1 cellular context compared by ENCODE assay signal in the genomic region with DNA sequence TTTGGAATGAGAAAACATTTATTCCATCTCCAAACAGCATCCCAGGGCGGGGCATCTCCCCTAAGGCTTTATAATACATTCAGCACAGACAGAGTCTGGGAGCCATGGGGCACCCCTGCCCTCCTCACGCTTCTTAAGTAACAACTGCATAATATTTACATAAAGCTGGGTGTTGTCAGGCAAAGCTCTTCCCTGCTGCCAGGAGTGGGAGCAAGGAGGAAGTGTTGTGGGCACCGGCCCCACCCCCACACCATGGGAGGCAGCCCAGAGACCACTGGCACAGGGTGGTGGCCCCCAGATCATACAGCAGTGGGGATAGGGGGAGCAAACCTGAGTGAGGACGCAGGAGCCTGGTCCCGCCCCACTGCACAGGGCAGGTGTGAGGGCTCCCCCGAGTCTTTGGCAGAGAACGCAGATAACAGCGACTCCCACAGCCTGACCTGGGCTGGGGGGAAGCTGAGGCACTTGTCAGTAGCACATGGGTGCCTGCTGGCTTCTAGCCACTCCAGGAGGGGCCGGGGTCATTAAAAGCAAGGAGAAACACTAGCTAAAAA.
TF ChIP-seq lines count a peak whose summit lies in the region.

No MANE protein-coding gene starts in this region.

TF ChIP-seq in H1, 55 proteins besides CTCF, POLR2A, EP300 and RAD21 (continued from another document):
- TF ChIP-seq, protein P1, sequence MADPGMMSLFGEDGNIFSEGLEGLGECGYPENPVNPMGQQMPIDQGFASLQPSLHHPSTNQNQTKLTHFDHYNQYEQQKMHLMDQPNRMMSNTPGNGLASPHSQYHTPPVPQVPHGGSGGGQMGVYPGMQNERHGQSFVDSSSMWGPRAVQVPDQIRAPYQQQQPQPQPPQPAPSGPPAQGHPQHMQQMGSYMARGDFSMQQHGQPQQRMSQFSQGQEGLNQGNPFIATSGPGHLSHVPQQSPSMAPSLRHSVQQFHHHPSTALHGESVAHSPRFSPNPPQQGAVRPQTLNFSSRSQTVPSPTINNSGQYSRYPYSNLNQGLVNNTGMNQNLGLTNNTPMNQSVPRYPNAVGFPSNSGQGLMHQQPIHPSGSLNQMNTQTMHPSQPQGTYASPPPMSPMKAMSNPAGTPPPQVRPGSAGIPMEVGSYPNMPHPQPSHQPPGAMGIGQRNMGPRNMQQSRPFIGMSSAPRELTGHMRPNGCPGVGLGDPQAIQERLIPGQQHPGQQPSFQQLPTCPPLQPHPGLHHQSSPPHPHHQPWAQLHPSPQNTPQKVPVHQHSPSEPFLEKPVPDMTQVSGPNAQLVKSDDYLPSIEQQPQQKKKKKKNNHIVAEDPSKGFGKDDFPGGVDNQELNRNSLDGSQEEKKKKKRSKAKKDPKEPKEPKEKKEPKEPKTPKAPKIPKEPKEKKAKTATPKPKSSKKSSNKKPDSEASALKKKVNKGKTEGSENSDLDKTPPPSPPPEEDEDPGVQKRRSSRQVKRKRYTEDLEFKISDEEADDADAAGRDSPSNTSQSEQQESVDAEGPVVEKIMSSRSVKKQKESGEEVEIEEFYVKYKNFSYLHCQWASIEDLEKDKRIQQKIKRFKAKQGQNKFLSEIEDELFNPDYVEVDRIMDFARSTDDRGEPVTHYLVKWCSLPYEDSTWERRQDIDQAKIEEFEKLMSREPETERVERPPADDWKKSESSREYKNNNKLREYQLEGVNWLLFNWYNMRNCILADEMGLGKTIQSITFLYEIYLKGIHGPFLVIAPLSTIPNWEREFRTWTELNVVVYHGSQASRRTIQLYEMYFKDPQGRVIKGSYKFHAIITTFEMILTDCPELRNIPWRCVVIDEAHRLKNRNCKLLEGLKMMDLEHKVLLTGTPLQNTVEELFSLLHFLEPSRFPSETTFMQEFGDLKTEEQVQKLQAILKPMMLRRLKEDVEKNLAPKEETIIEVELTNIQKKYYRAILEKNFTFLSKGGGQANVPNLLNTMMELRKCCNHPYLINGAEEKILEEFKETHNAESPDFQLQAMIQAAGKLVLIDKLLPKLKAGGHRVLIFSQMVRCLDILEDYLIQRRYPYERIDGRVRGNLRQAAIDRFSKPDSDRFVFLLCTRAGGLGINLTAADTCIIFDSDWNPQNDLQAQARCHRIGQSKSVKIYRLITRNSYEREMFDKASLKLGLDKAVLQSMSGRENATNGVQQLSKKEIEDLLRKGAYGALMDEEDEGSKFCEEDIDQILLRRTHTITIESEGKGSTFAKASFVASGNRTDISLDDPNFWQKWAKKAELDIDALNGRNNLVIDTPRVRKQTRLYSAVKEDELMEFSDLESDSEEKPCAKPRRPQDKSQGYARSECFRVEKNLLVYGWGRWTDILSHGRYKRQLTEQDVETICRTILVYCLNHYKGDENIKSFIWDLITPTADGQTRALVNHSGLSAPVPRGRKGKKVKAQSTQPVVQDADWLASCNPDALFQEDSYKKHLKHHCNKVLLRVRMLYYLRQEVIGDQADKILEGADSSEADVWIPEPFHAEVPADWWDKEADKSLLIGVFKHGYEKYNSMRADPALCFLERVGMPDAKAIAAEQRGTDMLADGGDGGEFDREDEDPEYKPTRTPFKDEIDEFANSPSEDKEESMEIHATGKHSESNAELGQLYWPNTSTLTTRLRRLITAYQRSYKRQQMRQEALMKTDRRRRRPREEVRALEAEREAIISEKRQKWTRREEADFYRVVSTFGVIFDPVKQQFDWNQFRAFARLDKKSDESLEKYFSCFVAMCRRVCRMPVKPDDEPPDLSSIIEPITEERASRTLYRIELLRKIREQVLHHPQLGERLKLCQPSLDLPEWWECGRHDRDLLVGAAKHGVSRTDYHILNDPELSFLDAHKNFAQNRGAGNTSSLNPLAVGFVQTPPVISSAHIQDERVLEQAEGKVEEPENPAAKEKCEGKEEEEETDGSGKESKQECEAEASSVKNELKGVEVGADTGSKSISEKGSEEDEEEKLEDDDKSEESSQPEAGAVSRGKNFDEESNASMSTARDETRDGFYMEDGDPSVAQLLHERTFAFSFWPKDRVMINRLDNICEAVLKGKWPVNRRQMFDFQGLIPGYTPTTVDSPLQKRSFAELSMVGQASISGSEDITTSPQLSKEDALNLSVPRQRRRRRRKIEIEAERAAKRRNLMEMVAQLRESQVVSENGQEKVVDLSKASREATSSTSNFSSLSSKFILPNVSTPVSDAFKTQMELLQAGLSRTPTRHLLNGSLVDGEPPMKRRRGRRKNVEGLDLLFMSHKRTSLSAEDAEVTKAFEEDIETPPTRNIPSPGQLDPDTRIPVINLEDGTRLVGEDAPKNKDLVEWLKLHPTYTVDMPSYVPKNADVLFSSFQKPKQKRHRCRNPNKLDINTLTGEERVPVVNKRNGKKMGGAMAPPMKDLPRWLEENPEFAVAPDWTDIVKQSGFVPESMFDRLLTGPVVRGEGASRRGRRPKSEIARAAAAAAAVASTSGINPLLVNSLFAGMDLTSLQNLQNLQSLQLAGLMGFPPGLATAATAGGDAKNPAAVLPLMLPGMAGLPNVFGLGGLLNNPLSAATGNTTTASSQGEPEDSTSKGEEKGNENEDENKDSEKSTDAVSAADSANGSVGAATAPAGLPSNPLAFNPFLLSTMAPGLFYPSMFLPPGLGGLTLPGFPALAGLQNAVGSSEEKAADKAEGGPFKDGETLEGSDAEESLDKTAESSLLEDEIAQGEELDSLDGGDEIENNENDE (IDR thresholded peaks at IDR 0.05; ENCODE audit: insufficient replicate concordance, low read length): no peak
- no peak for TF ChIP-seq GTF2F1 (IDR thresholded peaks at IDR 0.05; ENCODE audit: borderline replicate concordance, low read depth, low read length)
- TF ChIP-seq BRCA1 (IDR thresholded peaks at IDR 0.05; ENCODE audit: low read depth, low read length): no peak
- no peak for TF ChIP-seq SIX5 (IDR thresholded peaks at IDR 0.05; ENCODE audit: low read depth, low read length)
- TF ChIP-seq SIRT6 (IDR thresholded peaks at IDR 0.05; ENCODE audit: low read length): no peak
- no peak for TF ChIP-seq NRF1 (IDR thresholded peaks at IDR 0.05; ENCODE audit: low read depth, low read length)
- no peak for TF ChIP-seq CBX8 (IDR thresholded peaks at IDR 0.05; ENCODE audit: borderline replicate concordance, low read depth, low read length)
- TF ChIP-seq, protein P2, sequence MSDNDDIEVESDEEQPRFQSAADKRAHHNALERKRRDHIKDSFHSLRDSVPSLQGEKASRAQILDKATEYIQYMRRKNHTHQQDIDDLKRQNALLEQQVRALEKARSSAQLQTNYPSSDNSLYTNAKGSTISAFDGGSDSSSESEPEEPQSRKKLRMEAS (IDR thresholded peaks at IDR 0.05): no peak
- TF ChIP-seq CHD1 (IDR thresholded peaks at IDR 0.05; ENCODE audit: low read depth, low read length): no peak
- TF ChIP-seq CBX5 (IDR thresholded peaks at IDR 0.05; ENCODE audit: low read depth, low read length): no peak
- TF ChIP-seq CREB1 (IDR thresholded peaks at IDR 0.05): no peak
- no peak for TF ChIP-seq BCL11A (IDR thresholded peaks at IDR 0.05; ENCODE audit: low read depth in 2 of 2, low read length in 2 of 2)
